In genomic region chr5:179732918-179733763, GRCh38 we compare ENCODE assay signal across 7 cellular contexts. TPM values are rescaled to one million over a fixed set of nuclear protein-coding genes. Genes with fewer than 3 reads are reported as not detected.
DNase-seq lines count a peak whose midpoint lies in the region; TF ChIP-seq lines count a peak whose summit lies in the region.

No MANE protein-coding gene starts in this region.

- H3K4me3 Mint-ChIP-seq in activated CD4-positive, alpha-beta T cell treated with anti-CD3 and anti-CD28 coated beads, Interleukin-2, amount 10 ng/mL, durations not matched to agents 24 days and 14 days = peak overlapping the region; percentile 96

- H3K9me3 Mint-ChIP-seq in activated CD4-positive, alpha-beta T cell treated with anti-CD3 and anti-CD28 coated beads, Interleukin-2, amount 10 ng/mL, durations not matched to agents 24 days and 14 days = no peaks in the 10 kb centered on the region

- in situ Hi-C loops in GM23248 (cut with MboI) = no loop called here
- in situ Hi-C loops in KBM-7 (cut with MboI; ENCODE audit: low pct_unique_long_range_greater_than_20kb, low sequenced_read_pairs) = no loop called here

- no peaks in the 10 kb centered on the region for H3K9me2 ChIP-seq in GM23248 (ENCODE audit: insufficient read depth)

- H3K4me1 ChIP-seq in GM23248 (ENCODE audit: insufficient read depth) = peaks cover 14% of the 10 kb centered on the region
- peaks cover 13 to 15% of the 10 kb centered on the region in 2 donors for H3K4me1 ChIP-seq in mucosa of rectum (ENCODE audit: control insufficient read depth in 2 of 2, insufficient read depth in 2 of 2, low read length in 2 of 2)
- H3K4me1 ChIP-seq in subcutaneous abdominal adipose tissue (ENCODE audit: control insufficient read depth in 5 of 5, insufficient read depth in 5 of 5, low read length in 5 of 5) = peaks cover 3 to 52% (median 32%) of the 10 kb centered on the region in 5 donors

- H3K4me2 ChIP-seq in GM23248 (ENCODE audit: unreplicated experiment) = peak overlapping the region; percentile 97

- intact Hi-C loops in activated CD4-positive, alpha-beta T cell treated with anti-CD3 and anti-CD28 coated beads, Interleukin-2, amount 10 ng/mL, durations not matched to agents 24 days and 14 days (cut with micrococcal nuclease) = loop anchor here (1.0 to 2.0 kb wide), 6 partner anchors 30 to 110 kb away; partner anchors contain the start of genes CANX, HNRNPH1 and SQSTM1

- H3K4me3 ChIP-seq in GM12865 (ENCODE audit: low read depth, low read length) (peak overlapping the region; percentile 98), GM23248 (peak overlapping the region; percentile 84), mucosa of rectum (ENCODE audit: low read length in 2 of 2) (peak overlapping the region; percentile 80 to 92), subcutaneous abdominal adipose tissue (ENCODE audit: low read depth in 1 of 5, low read length in 5 of 5) (peak overlapping the region; percentile 83 to 91 (median 89))

- H4K20me1 ChIP-seq in GM23248 (ENCODE audit: insufficient read depth) = peaks cover 4% of the 10 kb centered on the region; the same call in 1 of the 2 replicates

- no peaks in the 10 kb centered on the region for H3K9me3 ChIP-seq in GM23248 (ENCODE audit: low read depth)
- no peaks in the 10 kb centered on the region for H3K9me3 ChIP-seq in mucosa of rectum (ENCODE audit: control insufficient read depth in 2 of 2, low read length in 2 of 2)
- no peaks in the 10 kb centered on the region for H3K9me3 ChIP-seq in subcutaneous abdominal adipose tissue (ENCODE audit: control insufficient read depth in 5 of 5, low read length in 5 of 5)

- peak overlapping the region; percentile 91 for H3K27ac Mint-ChIP-seq in activated CD4-positive, alpha-beta T cell treated with anti-CD3 and anti-CD28 coated beads, Interleukin-2, amount 10 ng/mL, durations not matched to agents 24 days and 14 days

- H3F3A ChIP-seq in GM23248 (ENCODE audit: insufficient read depth) = peaks cover 54% of the 10 kb centered on the region

- TF ChIP-seq CTCF in GM12865 (IDR thresholded peaks at IDR 0.05; ENCODE audit: insufficient read depth, low read depth, low read length, missing control alignments) = no peak

- peaks cover 58% of the 10 kb centered on the region for H3K79me2 ChIP-seq in GM23248 (ENCODE audit: insufficient read depth)

- peak overlapping the region; percentile 82 for H3K27ac ChIP-seq in GM23248
- peak overlapping the region; percentile 89 for H3K27ac ChIP-seq in epithelial cell of prostate
- peak overlapping the region; percentile 92 for H3K27ac ChIP-seq in mucosa of rectum (ENCODE audit: low read depth in 2 of 2, low read length in 2 of 2)
- H3K27ac ChIP-seq in subcutaneous abdominal adipose tissue (ENCODE audit: low read depth, low read length) = peak overlapping the region; percentile 96

- peaks cover 48% of the 10 kb centered on the region for H3K36me3 Mint-ChIP-seq in activated CD4-positive, alpha-beta T cell treated with anti-CD3 and anti-CD28 coated beads, Interleukin-2, amount 10 ng/mL, durations not matched to agents 24 days and 14 days (ENCODE audit: low read depth)

- peaks cover 32% of the 10 kb centered on the region for H3K4me1 Mint-ChIP-seq in activated CD4-positive, alpha-beta T cell treated with anti-CD3 and anti-CD28 coated beads, Interleukin-2, amount 10 ng/mL, durations not matched to agents 24 days and 14 days

- peak overlapping the region; percentile 70 for H2AFZ ChIP-seq in GM23248

- H3K9ac ChIP-seq in GM23248 (peak overlapping the region; percentile 89), mucosa of rectum (ENCODE audit: low read depth in 1 of 2, low read length in 2 of 2) (peak overlapping the region; percentile 83 to 84), subcutaneous abdominal adipose tissue (ENCODE audit: low read length in 5 of 5) (peak overlapping the region; percentile 81 to 93 (median 91))

- H3K27me3 Mint-ChIP-seq in activated CD4-positive, alpha-beta T cell treated with anti-CD3 and anti-CD28 coated beads, Interleukin-2, amount 10 ng/mL, durations not matched to agents 24 days and 14 days = no peaks in the 10 kb centered on the region

- DNase-seq in GM12865 (ENCODE audit: low read depth) (peak; percentile 50), GM23248 (peak; percentile 68), KBM-7 (peak; percentile 44), epithelial cell of prostate (ENCODE audit: low read depth, low spot score) (no peak)
- peak; percentile 85 for DNase-seq in activated CD4-positive, alpha-beta T cell treated with anti-CD3 and anti-CD28 coated beads, Interleukin-2, amount 10 ng/mL, durations not matched to agents 24 days and 14 days

- peaks cover 27% of the 10 kb centered on the region for H3K36me3 ChIP-seq in GM23248 (ENCODE audit: low read depth)
- peaks cover 15 to 29% of the 10 kb centered on the region in 2 donors for H3K36me3 ChIP-seq in mucosa of rectum (ENCODE audit: control insufficient read depth in 2 of 2, insufficient read depth in 2 of 2, low read length in 2 of 2)
- H3K36me3 ChIP-seq in subcutaneous abdominal adipose tissue (ENCODE audit: control insufficient read depth in 5 of 5, insufficient read depth in 5 of 5, low read length in 5 of 5) = peaks cover 13 to 31% (median 22%) of the 10 kb centered on the region in 5 donors

- H3K27me3 ChIP-seq in GM23248 (replicated peaks; ENCODE audit: insufficient read depth) = no peaks in the 10 kb centered on the region
- H3K27me3 ChIP-seq in mucosa of rectum (ENCODE audit: control insufficient read depth in 2 of 2, insufficient read depth in 2 of 2, low read length in 2 of 2) = no peaks in the 10 kb centered on the region
- no peaks in the 10 kb centered on the region for H3K27me3 ChIP-seq in subcutaneous abdominal adipose tissue (ENCODE audit: control insufficient read depth in 5 of 5, insufficient read depth in 4 of 5, low read length in 5 of 5)

- 1 to 2% methylated on average over 38 to 42 of the region's 101 CpGs for WGBS in GM23248 (ENCODE audit: low coverage in 1 of 2, low lambda C conversion rate in 2 of 2, missing lambda C conversion rate in 2 of 2), 2 experiments

RNA-seq across cellular contexts. Expression of gene MAML1, which starts 0.5 kb away (rescaled TPM):
- total RNA-seq in GM23248 (2014; rRNA removed; shearing (Covaris generic)) = 8.0 and 9.5 TPM in 2 replicates
- polyA plus RNA-seq in GM23248 (2016; fragmentation: Nextera tagmentation; extraction: Ambion mirVana) = 5.8 and 6.3 TPM in 2 replicates
- 34.6 and 37.3 TPM in 2 replicates for total RNA-seq in activated CD4-positive, alpha-beta T cell treated with anti-CD3 and anti-CD28 coated beads, Interleukin-2, amount 10 ng/mL, durations not matched to agents 24 days and 14 days

RNA-seq across cellular contexts. Expression of gene CANX, which starts 34.4 kb away (rescaled TPM):
- total RNA-seq in GM23248 (2014; rRNA removed; shearing (Covaris generic)) = 466 and 488 TPM in 2 replicates
- 332 and 338 TPM in 2 replicates for polyA plus RNA-seq in GM23248 (2016; fragmentation: Nextera tagmentation; extraction: Ambion mirVana)
- 514 and 546 TPM in 2 replicates for total RNA-seq in activated CD4-positive, alpha-beta T cell treated with anti-CD3 and anti-CD28 coated beads, Interleukin-2, amount 10 ng/mL, durations not matched to agents 24 days and 14 days

RNA-seq across cellular contexts. Expression of gene CBY3, which starts 52.3 kb away (rescaled TPM):
- not detected in 2 replicates for total RNA-seq in GM23248 (2014; rRNA removed; shearing (Covaris generic))
- polyA plus RNA-seq in GM23248 (2016; fragmentation: Nextera tagmentation; extraction: Ambion mirVana) = 0.43 and 0.60 TPM in 2 replicates
- 0.45 and 0.63 TPM in 2 replicates for total RNA-seq in activated CD4-positive, alpha-beta T cell treated with anti-CD3 and anti-CD28 coated beads, Interleukin-2, amount 10 ng/mL, durations not matched to agents 24 days and 14 days
